7 cellular contexts compared by ENCODE assay signal in the genomic region with DNA sequence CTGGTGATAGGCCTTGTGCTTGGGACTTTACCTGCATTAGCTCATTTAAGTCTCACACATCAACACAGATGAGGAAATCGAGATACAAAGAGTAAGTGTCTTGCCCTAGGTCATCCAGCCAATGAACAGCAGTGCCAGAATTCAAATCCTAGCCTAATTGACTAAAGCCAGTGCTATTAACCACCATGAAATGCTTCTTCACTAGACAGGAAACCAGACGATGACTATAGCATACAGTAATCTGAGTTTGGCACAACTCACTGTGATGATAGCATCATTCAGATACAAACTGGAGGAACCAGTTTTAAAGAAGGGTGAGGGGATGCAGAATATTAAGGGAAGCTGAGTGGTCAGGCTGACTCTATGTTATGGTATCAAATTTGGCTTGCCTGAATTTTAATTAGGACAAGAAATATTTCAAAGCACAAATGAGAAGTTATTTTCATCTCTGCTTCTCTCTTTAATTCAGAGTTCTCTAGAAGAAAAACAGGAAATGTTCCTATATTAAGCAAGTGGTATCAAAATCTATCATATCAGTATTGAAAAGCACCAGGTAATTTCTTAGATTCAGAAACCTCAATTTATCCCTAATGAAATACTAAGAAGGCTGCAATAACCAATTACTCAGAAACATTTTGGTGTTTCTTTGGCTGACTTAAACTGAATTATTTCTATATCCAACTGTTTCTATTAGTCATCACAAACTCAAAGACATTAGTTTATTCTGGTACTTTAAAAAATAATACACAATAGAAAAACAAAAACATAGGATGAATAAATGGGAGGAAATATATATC.
A peak's percentile ranks its signal among the peaks of the same experiment; 100 is the strongest.
DNase-seq lines count a peak whose midpoint lies in the region; ATAC-seq and TF ChIP-seq lines count a peak whose summit lies in the region.

No MANE protein-coding gene starts in this region.

- no peak for TF ChIP-seq CTCF in GM13977 (IDR thresholded peaks at IDR 0.05; ENCODE audit: extremely low read depth, insufficient read depth, missing control alignments)
- no peak for TF ChIP-seq CTCF in fibroblast of mammary gland (conservative IDR thresholded peaks at IDR 0.05; ENCODE audit: control insufficient read depth, insufficient read depth, low read depth, low read length)

- H3K4me3 ChIP-seq in fibroblast of mammary gland (ENCODE audit: control insufficient read depth, low read depth, low read length): no peak overlapping the region

- H3K4me1 Mint-ChIP-seq in T-helper 17 cell: peaks cover 24% of the 10 kb centered on the region

- DNase-seq in GM13977 (ENCODE audit: low spot score) (peak; percentile 29), T-helper 17 cell (no peak), fibroblast of mammary gland (ENCODE audit: low read depth) (peak; percentile 90), NCI-H2196 (lab: John Stamatoyannopoulos, UW; ENCODE audit: unreplicated experiment) (no peak), NCI-H2081 (lab: John Stamatoyannopoulos, UW) (no peak), DMS 273 (lab: John Stamatoyannopoulos, UW; ENCODE audit: unreplicated experiment) (no peak)

- H3K27me3 Mint-ChIP-seq in T-helper 17 cell: no peaks in the 10 kb centered on the region

- ATAC-seq in HG03060 (IDR thresholded peaks at IDR 0.05; ENCODE audit: low read depth, unreplicated experiment) (peak; percentile 3), T-helper 17 cell (peak; percentile 78)

- H3K9me3 ChIP-seq in T-helper 17 cell (ENCODE audit: control insufficient read depth, low read length, poor library complexity, severe bottlenecking): no peaks in the 10 kb centered on the region

- in situ Hi-C loops in GM13977 (cut with MboI; ENCODE audit: low pct_unique_long_range_greater_than_20kb, low sequenced_read_pairs, unreplicated experiment): no loop called here

- peak overlapping the region; percentile 78 for H3K27ac Mint-ChIP-seq in T-helper 17 cell

- no peaks in the 10 kb centered on the region for H3K36me3 Mint-ChIP-seq in T-helper 17 cell (ENCODE audit: low read depth)

- no peak overlapping the region for H3K4me3 Mint-ChIP-seq in T-helper 17 cell

Comparison
In these comparisons a context has a peak if more than half of its experiments do, and no peak if none do; other contexts are left out.
1. DNase-seq: peak in GM13977 (single experiment) and fibroblast of mammary gland (single experiment); none in T-helper 17 cell (0 of 3), NCI-H2196 (single experiment), NCI-H2081 (0 of 2) and DMS 273 (single experiment).